In genomic region chr2:46074501-46074900, GRCh38 we compare ENCODE assay signal across 1 cellular context.
TF ChIP-seq lines count a peak whose summit lies in the region.

No MANE protein-coding gene starts in this region.

TF ChIP-seq in IMR-90, 13 proteins besides CTCF, POLR2A, EP300 and RAD21 (continued from another document):
- TF ChIP-seq FOS (IDR thresholded peaks at IDR 0.05; ENCODE audit: low read depth, low read length) = no peak
- TF ChIP-seq USF2 (IDR thresholded peaks at IDR 0.05; ENCODE audit: low read depth, low read length) = no peak
- no peak for TF ChIP-seq ELK1 (IDR thresholded peaks at IDR 0.05; ENCODE audit: borderline replicate concordance, low read depth, low read length)
- no peak for TF ChIP-seq RCOR1 (IDR thresholded peaks at IDR 0.05; ENCODE audit: insufficient replicate concordance, low read length)
- TF ChIP-seq SMC3 (IDR thresholded peaks at IDR 0.05; ENCODE audit: low read depth, low read length) = no peak
- TF ChIP-seq CHD1 (IDR thresholded peaks at IDR 0.05; ENCODE audit: low read depth, low read length) = no peak
- no peak for TF ChIP-seq MAFK (IDR thresholded peaks at IDR 0.05; ENCODE audit: low read depth, low read length)
- TF ChIP-seq MXI1 (IDR thresholded peaks at IDR 0.05; ENCODE audit: borderline replicate concordance, low read depth, low read length) = no peak
- TF ChIP-seq RFX5 (IDR thresholded peaks at IDR 0.05; ENCODE audit: low read depth, low read length) = no peak
- TF ChIP-seq MAZ (IDR thresholded peaks at IDR 0.05; ENCODE audit: borderline replicate concordance, low read depth, low read length) = no peak
- TF ChIP-seq BHLHE40 (IDR thresholded peaks at IDR 0.05; ENCODE audit: low read depth, low read length) = no peak
- no peak for TF ChIP-seq CEBPB (IDR thresholded peaks at IDR 0.05; ENCODE audit: low read depth, low read length)
